In the genomic region with DNA sequence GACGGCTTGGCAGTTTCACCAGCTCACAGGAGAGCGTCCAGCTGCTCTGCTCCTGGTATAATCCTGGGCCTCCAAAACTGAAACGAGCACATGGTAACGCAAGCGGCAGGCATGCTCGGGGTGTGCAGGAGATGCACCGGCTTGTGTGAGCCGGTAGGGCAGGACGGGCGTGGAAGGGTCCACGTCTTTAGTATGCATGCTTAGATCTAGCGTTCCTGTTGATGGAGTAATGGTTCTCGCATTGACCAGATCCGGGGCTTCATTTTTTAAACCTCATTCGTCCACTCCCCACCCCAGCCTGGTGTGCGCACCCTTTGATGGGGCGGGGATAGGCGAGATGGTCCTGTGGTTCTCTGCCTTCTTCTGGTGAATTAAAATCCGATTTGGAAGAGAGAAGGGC, we compare ENCODE assay signal across 9 cellular contexts. TPM values are rescaled to one million over a fixed set of nuclear protein-coding genes. Genes with fewer than 3 reads are reported as not detected.
DNase-seq lines count a peak whose midpoint lies in the region; ATAC-seq, FAIRE-seq and TF ChIP-seq lines count a peak whose summit lies in the region.
"Had no signal": no experiment of that assay in that cellular context is flagged by ENCODE, and none has a peak within 500 bp of the region (broad histone marks: within the 10 kb centered on the region; RNA-seq: fewer than 3 reads in every experiment).

No MANE protein-coding gene starts in this region.

- peaks cover 27% of the 10 kb centered on the region for H3F3A ChIP-seq in neural progenitor cell (ENCODE audit: low read depth)

- peak overlapping the region; percentile 98 for H2AFZ ChIP-seq in neural progenitor cell (replicated peaks)

- no peaks in the 10 kb centered on the region for H3K36me3 Mint-ChIP-seq in neural progenitor cell

- peak overlapping the region; percentile 76 for H3K27ac Mint-ChIP-seq in neural progenitor cell

- H3K4me2 ChIP-seq in neural progenitor cell: peak overlapping the region; percentile 81

- peaks cover 17% of the 10 kb centered on the region for H3K4me1 ChIP-seq in neural progenitor cell

- FAIRE-seq in GM18507 (lab: Jason Lieb, UNC): peak; percentile 69

- H3K4me3 Mint-ChIP-seq in neural progenitor cell: peak overlapping the region; percentile 88

- TF ChIP-seq CTCF in WI38 (IDR thresholded peaks at IDR 0.05; ENCODE audit: low read depth, low read length) (no peak), fibroblast of villous mesenchyme (IDR thresholded peaks at IDR 0.05; ENCODE audit: insufficient read depth, low read depth, low read length) (no peak), neural progenitor cell (IDR thresholded peaks at IDR 0.05) (peak; percentile 12)

- peaks cover 36% of the 10 kb centered on the region for H3K27me3 ChIP-seq in neural progenitor cell

- no peaks in the 10 kb centered on the region for H3K9me3 ChIP-seq in neural progenitor cell (ENCODE audit: low read depth)

- H3K36me3 ChIP-seq in neural progenitor cell: no peaks in the 10 kb centered on the region

- peak; percentile 59 for DNase-seq in AG08396 (ENCODE audit: low spot score)
- no peak for DNase-seq in GM18507 (ENCODE audit: extremely low spot score, insufficient read length, low read depth)
- DNase-seq in fibroblast of villous mesenchyme (ENCODE audit: low read depth): peak; percentile 29
- DNase-seq in neural progenitor cell (ENCODE audit: low spot score): peak; percentile 55
- no peak for DNase-seq in NCI-H2029 treated with DMSO at 0.1 percent for 48 hours (lab: John Stamatoyannopoulos, UW)
- no peak for DNase-seq in GM19238 (ENCODE audit: insufficient read length, low spot score)

- H3K4me1 Mint-ChIP-seq in neural progenitor cell: peaks cover 13% of the 10 kb centered on the region

- H4K20me1 ChIP-seq in neural progenitor cell (ENCODE audit: low read depth): no peaks in the 10 kb centered on the region

- no peaks in the 10 kb centered on the region for H3K79me2 ChIP-seq in neural progenitor cell (ENCODE audit: low read depth)

- peaks cover 13% of the 10 kb centered on the region for H3K27me3 Mint-ChIP-seq in neural progenitor cell (ENCODE audit: insufficient read depth, low read depth)

- peaks cover 2% of the 10 kb centered on the region for H3K9me3 Mint-ChIP-seq in neural progenitor cell

- H3K4me3 ChIP-seq in WI38 (ENCODE audit: low read depth, low read length) (peak overlapping the region; percentile 43), fibroblast of villous mesenchyme (ENCODE audit: low read depth, low read length) (peak overlapping the region; percentile 57), neural progenitor cell (peak overlapping the region; percentile 54)

- no peak overlapping the region for H3K27ac ChIP-seq in neural progenitor cell

- ATAC-seq in HG02981 (IDR thresholded peaks at IDR 0.05; ENCODE audit: unreplicated experiment): peak; percentile 67

- no peak overlapping the region for H3K9ac ChIP-seq in neural progenitor cell

RNA-seq across cellular contexts. Expression of gene FAM149A, which starts 39.7 kb away (rescaled TPM):
- total RNA-seq in fibroblast of villous mesenchyme: 0.43 and 0.64 TPM in 2 replicates
- total RNA-seq in neural progenitor cell (ENCODE audit: low replicate concordance): 4.6 and 10.4 TPM in 2 replicates
- total RNA-seq: M059J had no signal

RNA-seq across cellular contexts. Expression of gene CYP4V2, which starts 47.2 kb away (rescaled TPM):
- total RNA-seq in fibroblast of villous mesenchyme (12.9 and 15.1 TPM in 2 replicates), neural progenitor cell (ENCODE audit: low replicate concordance) (0.37 and 1.3 TPM in 2 replicates)

Comparison
In these comparisons a context has a peak if more than half of its experiments do, and no peak if none do; other contexts are left out.
1. DNase-seq: peak in AG08396 (single experiment), fibroblast of villous mesenchyme (single experiment) and neural progenitor cell (single experiment); none in GM18507 (single experiment), NCI-H2029 treated with DMSO at 0.1 percent for 48 hours (single experiment) and GM19238 (single experiment).
2. Peak in every context shown above with its lines, with median percentiles within 50 percentile points of each other: H3K4me3 ChIP-seq.